12 cellular contexts compared by ENCODE assay signal in the genomic region with DNA sequence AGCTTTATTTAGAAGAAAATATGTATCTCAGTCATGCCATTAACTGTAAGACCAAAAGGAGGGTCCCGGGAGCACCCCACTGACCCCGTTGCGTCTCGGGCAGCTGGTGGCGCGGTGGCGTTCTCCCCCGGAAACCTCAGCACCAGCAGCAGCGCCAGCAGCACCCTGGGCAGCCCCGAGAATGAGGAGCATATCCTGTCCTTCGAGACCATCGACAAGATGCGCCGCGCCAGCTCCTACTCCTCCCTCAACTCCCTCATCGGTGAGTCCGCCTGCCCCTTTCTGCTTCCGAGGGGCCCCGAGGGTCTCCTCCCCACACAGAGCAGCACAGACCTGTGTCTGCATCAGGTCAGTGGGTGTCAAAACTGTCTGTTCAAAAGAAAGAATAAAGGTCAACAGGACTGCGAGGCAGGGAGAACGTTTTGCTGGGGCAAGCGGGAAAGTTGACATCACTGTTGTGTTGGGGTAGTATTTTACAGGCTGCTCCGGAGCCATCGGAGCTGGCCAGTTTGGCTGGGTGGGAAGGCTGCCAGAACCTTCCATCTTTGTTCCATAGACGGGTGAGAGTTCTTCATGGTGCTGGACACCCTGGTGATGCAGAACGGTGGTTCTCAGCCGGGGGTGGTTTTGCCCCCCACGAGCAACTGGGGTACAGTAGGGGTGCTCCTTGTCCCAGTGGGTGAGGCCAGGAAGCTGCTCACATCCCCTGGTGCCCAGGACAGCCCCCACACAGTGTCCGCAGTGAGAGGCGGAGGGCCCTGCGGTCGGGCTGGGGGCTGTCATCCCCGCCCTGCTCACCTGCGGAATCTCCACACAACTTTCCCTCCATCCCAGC.
DNase-seq lines count a peak whose midpoint lies in the region; ATAC-seq, FAIRE-seq and TF ChIP-seq lines count a peak whose summit lies in the region.
"Had no signal": no experiment of that assay in that cellular context is flagged by ENCODE, and none has a peak within 500 bp of the region (broad histone marks: within the 10 kb centered on the region; RNA-seq: fewer than 3 reads in every experiment).

No MANE protein-coding gene starts in this region.

- intact Hi-C loops in K562 (cut with micrococcal nuclease) = no loop called here
- intact Hi-C loops in ascending aorta (cut with DNase I) = no loop called here

- no peak for TF ChIP-seq POLR2A in K562 (conservative IDR thresholded peaks at IDR 0.05)

- H3K27ac Mint-ChIP-seq in activated CD4-positive, alpha-beta T cell treated with anti-CD3 and anti-CD28 coated beads, Interleukin-2, amount 10 ng/mL, durations not matched to agents 7 days and 5 days = peak overlapping the region; percentile 95
- H3K27ac Mint-ChIP-seq in progenitor cell of endocrine pancreas (peak overlapping the region; percentile 67), GM23338 (no peak overlapping the region)

- peaks cover 90% of the 10 kb centered on the region for H3K36me3 Mint-ChIP-seq in activated CD4-positive, alpha-beta T cell treated with anti-CD3 and anti-CD28 coated beads, Interleukin-2, amount 10 ng/mL, durations not matched to agents 7 days and 5 days (ENCODE audit: low read depth)
- H3K36me3 Mint-ChIP-seq in progenitor cell of endocrine pancreas (ENCODE audit: insufficient read depth) (peaks cover 13% of the 10 kb centered on the region), GM23338 (ENCODE audit: low read depth) (peaks cover 11% of the 10 kb centered on the region; the same call in 2 of the 3 replicates)

- H3K79me2 ChIP-seq in K562 (ENCODE audit: control insufficient read depth, insufficient read depth, low read length) = no peaks in the 10 kb centered on the region
- no peaks in the 10 kb centered on the region for H3K79me2 ChIP-seq in GM23338 (replicated peaks; ENCODE audit: insufficient read depth)

- H3K36me3 ChIP-seq in KOPT-K1 (ENCODE audit: insufficient read depth, low read length) (peaks cover 43% of the 10 kb centered on the region), K562 (ENCODE audit: control insufficient read depth, insufficient read depth, low read length) (peaks cover 38% of the 10 kb centered on the region; the same call in 1 of the 3 replicates), GM23338 (ENCODE audit: insufficient read depth) (0 out of 2 replicates have a peak, but pooled peaks cover 3% of the 10 kb centered on the region), ascending aorta (peaks cover 17 to 35% of the 10 kb centered on the region in 2 donors)

- no peaks in the 10 kb centered on the region for H3K9me2 ChIP-seq in GM23338 (ENCODE audit: insufficient read depth)

- H3K9me1 ChIP-seq in K562 (ENCODE audit: control insufficient read depth, insufficient read depth, low read length) = no peaks in the 10 kb centered on the region

- TF ChIP-seq EP300 in K562 (IDR thresholded peaks at IDR 0.05; ENCODE audit: low read length) = no peak

- no peak for DNase-seq in activated CD4-positive, alpha-beta T cell treated with anti-CD3 and anti-CD28 coated beads, Interleukin-2, amount 10 ng/mL, durations not matched to agents 7 days and 5 days
- DNase-seq in activated CD4-positive, alpha-beta T cell treated with anti-CD3 and anti-CD28 coated beads, Interleukin-2, amount 50 U/mL, for 1 hour = no peak
- DNase-seq in K562 (ENCODE audit: extremely low read depth in 1 of 4, low spot score in 3 of 4) = no peak
- DNase-seq in progenitor cell of endocrine pancreas (ENCODE audit: low spot score, unreplicated experiment) = no peak
- DNase-seq in NCI-H526 treated with DMSO at 0.1 percent for 48 hours (lab: John Stamatoyannopoulos, UW) = no peak
- DNase-seq in GM23338 (ENCODE audit: low spot score) = no peak
- no peak for DNase-seq in ascending aorta (ENCODE audit: low spot score in 2 of 2)
- DNase-seq: NCI-H2029 treated with DMSO at 0.1 percent for 48 hours had no signal

- H3K9me3 ChIP-seq in KOPT-K1 (ENCODE audit: insufficient read depth, low read length, poor library complexity, severe bottlenecking) (no peaks in the 10 kb centered on the region), K562 (replicated peaks; ENCODE audit: control insufficient read depth, insufficient read depth, low read depth, low read length) (no peaks in the 10 kb centered on the region), ascending aorta (no peaks in the 10 kb centered on the region)
- H3K9me3 ChIP-seq: A549, thoracic aorta had no signal

- no peak overlapping the region for H3K9ac ChIP-seq in K562 (ENCODE audit: insufficient read depth in 1 of 2, low read depth in 2 of 2, low read length in 2 of 2)

- H3K9me3 Mint-ChIP-seq in activated CD4-positive, alpha-beta T cell treated with anti-CD3 and anti-CD28 coated beads, Interleukin-2, amount 10 ng/mL, durations not matched to agents 7 days and 5 days = no peaks in the 10 kb centered on the region
- no peaks in the 10 kb centered on the region for H3K9me3 Mint-ChIP-seq in progenitor cell of endocrine pancreas (ENCODE audit: low read depth)
- H3K9me3 Mint-ChIP-seq in GM23338 = no peaks in the 10 kb centered on the region; the same call in 2 of the 3 replicates

- TF ChIP-seq CTCF in K562 (IDR thresholded peaks at IDR 0.05 in 2 of 3, conservative IDR thresholded peaks at IDR 0.05 in 1 of 3; ENCODE audit: insufficient read depth in 2 of 3, low read depth in 1 of 3, low read length in 3 of 3) (no peak), progenitor cell of endocrine pancreas (IDR thresholded peaks at IDR 0.05; ENCODE audit: unreplicated experiment) (no peak), GM23338 (conservative IDR thresholded peaks at IDR 0.05; ENCODE audit: low read depth in 2 of 2) (no peak), ascending aorta (IDR thresholded peaks at IDR 0.05) (no peak)

- BruUV-seq in K562 (replicated peaks; lab: Mats Ljungman, UMichigan) = no TSS peak

- H3K4me2 ChIP-seq in K562 (ENCODE audit: insufficient read depth, low read length) = no peak overlapping the region
- H3K4me2 ChIP-seq in GM23338 = no peak overlapping the region

- H3K4me3 ChIP-seq in K562 (no peak overlapping the region), GM23338 (no peak overlapping the region), ascending aorta (no peak overlapping the region)
- H3K4me3 ChIP-seq: A549, thoracic aorta had no signal

- H3K27ac ChIP-seq in KOPT-K1 (ENCODE audit: low read depth, low read length, poor library complexity, severe bottlenecking) (peak overlapping the region; percentile 97), K562 (ENCODE audit: extremely low read depth, low read depth, low read length) (no peak overlapping the region), GM23338 (ENCODE audit: low read depth) (no peak overlapping the region), ascending aorta (no peak overlapping the region)

- H4K20me1 ChIP-seq in K562 (replicated peaks; ENCODE audit: control insufficient read depth, insufficient read depth, low read length) (no peaks in the 10 kb centered on the region), GM23338 (replicated peaks; ENCODE audit: insufficient read depth) (0 out of 2 replicates have a peak, but pooled peaks cover 3% of the 10 kb centered on the region)

- CTCF ChIA-PET in activated CD4-positive, alpha-beta T cell treated with anti-CD3 and anti-CD28 coated beads, Interleukin-2, amount 10 ng/mL, durations not matched to agents 7 days and 5 days (lab: Charles Lee) = interaction anchor here (0.7 to 1.4 kb wide), 2 partner anchors 13 to 37 kb away, joined by 3 to 4 read pairs; no protein-coding TSS in a partner anchor
- CTCF ChIA-PET in K562 (lab: Yijun Ruan, JAX; ENCODE audit: low intra/inter-chr PET ratio) = no interaction called here

- H3K27me3 Mint-ChIP-seq in activated CD4-positive, alpha-beta T cell treated with anti-CD3 and anti-CD28 coated beads, Interleukin-2, amount 10 ng/mL, durations not matched to agents 7 days and 5 days = no peaks in the 10 kb centered on the region
- H3K27me3 Mint-ChIP-seq in progenitor cell of endocrine pancreas (no peaks in the 10 kb centered on the region), GM23338 (ENCODE audit: insufficient read depth, low read depth, poor library complexity) (peaks cover 8% of the 10 kb centered on the region)

- peaks cover 27 to 35% of the 10 kb centered on the region in 2 experiments for H3K4me1 ChIP-seq in K562 (replicated peaks in 1 of 2; ENCODE audit: control insufficient read depth in 2 of 2, insufficient read depth in 2 of 2, low read length in 2 of 2)
- H3K4me1 ChIP-seq in GM23338 (ENCODE audit: insufficient read depth) = no peaks in the 10 kb centered on the region
- peaks cover 0 to 4% of the 10 kb centered on the region in 2 donors for H3K4me1 ChIP-seq in ascending aorta

- in situ Hi-C loops in K562 (cut with MboI) = no loop called here

- no peaks in the 10 kb centered on the region for H3F3A ChIP-seq in GM23338 (replicated peaks; ENCODE audit: low read depth)

- peak overlapping the region; percentile 77 for H3K4me3 Mint-ChIP-seq in activated CD4-positive, alpha-beta T cell treated with anti-CD3 and anti-CD28 coated beads, Interleukin-2, amount 10 ng/mL, durations not matched to agents 7 days and 5 days
- H3K4me3 Mint-ChIP-seq in progenitor cell of endocrine pancreas (ENCODE audit: low read depth) (no peak overlapping the region), GM23338 (no peak overlapping the region)

- WGBS in K562 (ENCODE audit: insufficient coverage, low coverage, missing lambda C conversion rate) = 94% methylated on average over 31 of the region's 34 CpGs

- no peak for TF ChIP-seq RAD21 in K562 (CRISPR knock-in tag; conservative IDR thresholded peaks at IDR 0.05 in 1 of 2, IDR thresholded peaks at IDR 0.05 in 1 of 2)

- ATAC-seq in K562 (no peak), GM23338 (no peak)

- POLR2A ChIA-PET in activated CD4-positive, alpha-beta T cell treated with anti-CD3 and anti-CD28 coated beads, Interleukin-2, amount 10 ng/mL, durations not matched to agents 7 days and 5 days (lab: Charles Lee) = interaction anchor here (1.0 kb wide), 1 partner anchor 37 kb away, joined by 4 read pairs; no protein-coding TSS in a partner anchor
- POLR2A ChIA-PET in K562 (lab: Yijun Ruan, JAX) = interaction anchor here (1.0 kb wide), 1 partner anchor 16 kb away, joined by 3 read pairs; no protein-coding TSS in a partner anchor

- no peaks in the 10 kb centered on the region for H3K27me3 ChIP-seq in K562 (ENCODE audit: control insufficient read depth in 2 of 2, insufficient read depth in 2 of 2, low read length in 2 of 2)
- H3K27me3 ChIP-seq in GM23338 (ENCODE audit: insufficient read depth) = no peaks in the 10 kb centered on the region
- H3K27me3 ChIP-seq in ascending aorta = no peaks in the 10 kb centered on the region

- FAIRE-seq in K562 (lab: Jason Lieb, UNC) = no peak
- FAIRE-seq: A549, GM18507 had no signal

- H2AFZ ChIP-seq in K562 (ENCODE audit: low read depth, low read length) (no peak overlapping the region), GM23338 (no peak overlapping the region)

- H3K4me1 Mint-ChIP-seq in activated CD4-positive, alpha-beta T cell treated with anti-CD3 and anti-CD28 coated beads, Interleukin-2, amount 10 ng/mL, durations not matched to agents 7 days and 5 days = peaks cover 91% of the 10 kb centered on the region
- H3K4me1 Mint-ChIP-seq in progenitor cell of endocrine pancreas (ENCODE audit: low read depth) (no peaks in the 10 kb centered on the region), GM23338 (no peaks in the 10 kb centered on the region; the same call in 2 of the 3 replicates)

TF ChIP-seq in K562, 482 proteins besides CTCF, POLR2A, EP300 and RAD21 (continues in another document):
- TF ChIP-seq ZNF384 (IDR thresholded peaks at IDR 0.05; ENCODE audit: low read depth, low read length) = no peak

TF ChIP-seq in GM23338, 12 proteins besides CTCF, POLR2A, EP300 and RAD21 (continues in another document):
- no peak for TF ChIP-seq EZH2phosphoT487 (IDR thresholded peaks at IDR 0.05; ENCODE audit: unreplicated experiment)
